In the genomic region with DNA sequence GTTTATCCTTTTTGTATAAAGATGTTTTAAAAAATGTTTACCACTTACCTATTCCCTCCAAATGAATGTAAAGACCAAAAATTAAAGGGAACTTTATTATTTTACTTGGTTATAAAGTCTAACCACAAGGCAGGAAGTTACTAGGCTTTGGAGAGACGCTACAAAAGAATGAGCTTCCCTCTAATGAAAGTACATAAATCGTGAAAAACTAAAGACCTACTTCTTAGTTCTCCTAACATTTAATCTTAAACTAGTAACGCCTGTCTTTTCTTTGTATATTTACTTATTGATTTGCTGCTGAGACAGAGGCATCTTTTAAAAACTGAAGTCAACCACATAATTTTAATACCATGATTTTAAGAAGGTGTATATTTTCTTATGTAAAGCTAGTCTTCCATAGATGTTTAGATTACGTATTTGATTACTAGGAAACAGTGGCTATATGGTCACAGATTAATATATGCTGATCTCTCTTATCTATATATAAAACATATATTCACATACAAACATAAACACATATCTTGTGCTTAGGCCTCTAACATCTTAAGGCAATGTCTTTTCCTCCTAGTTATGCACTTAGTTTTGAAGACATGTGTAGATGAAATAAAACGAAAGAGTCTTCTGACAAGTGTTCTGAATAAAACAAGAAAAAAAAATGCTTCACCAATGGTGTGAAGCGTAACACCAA, we compare ENCODE assay signal across 2 cellular contexts.
TF ChIP-seq lines count a peak whose summit lies in the region.

No MANE protein-coding gene starts in this region.

TF ChIP-seq in liver, 16 proteins besides CTCF, POLR2A, EP300 and RAD21 (continued from another document):
- TF ChIP-seq NR2F2 (IDR thresholded peaks at IDR 0.05) (no peak), HNF4G (IDR thresholded peaks at IDR 0.05) (no peak), FOXA2 (IDR thresholded peaks at IDR 0.05) (no peak), GABPA (IDR thresholded peaks at IDR 0.05 in 1 of 2, conservative IDR thresholded peaks at IDR 0.05 in 1 of 2) (no peak), TAF1 (conservative IDR thresholded peaks at IDR 0.05) (no peak), JUND (IDR thresholded peaks at IDR 0.05) (no peak), EGR1 (IDR thresholded peaks at IDR 0.05; ENCODE audit: low read depth in 2 of 2) (no peak)
- TF ChIP-seq, protein P1, sequence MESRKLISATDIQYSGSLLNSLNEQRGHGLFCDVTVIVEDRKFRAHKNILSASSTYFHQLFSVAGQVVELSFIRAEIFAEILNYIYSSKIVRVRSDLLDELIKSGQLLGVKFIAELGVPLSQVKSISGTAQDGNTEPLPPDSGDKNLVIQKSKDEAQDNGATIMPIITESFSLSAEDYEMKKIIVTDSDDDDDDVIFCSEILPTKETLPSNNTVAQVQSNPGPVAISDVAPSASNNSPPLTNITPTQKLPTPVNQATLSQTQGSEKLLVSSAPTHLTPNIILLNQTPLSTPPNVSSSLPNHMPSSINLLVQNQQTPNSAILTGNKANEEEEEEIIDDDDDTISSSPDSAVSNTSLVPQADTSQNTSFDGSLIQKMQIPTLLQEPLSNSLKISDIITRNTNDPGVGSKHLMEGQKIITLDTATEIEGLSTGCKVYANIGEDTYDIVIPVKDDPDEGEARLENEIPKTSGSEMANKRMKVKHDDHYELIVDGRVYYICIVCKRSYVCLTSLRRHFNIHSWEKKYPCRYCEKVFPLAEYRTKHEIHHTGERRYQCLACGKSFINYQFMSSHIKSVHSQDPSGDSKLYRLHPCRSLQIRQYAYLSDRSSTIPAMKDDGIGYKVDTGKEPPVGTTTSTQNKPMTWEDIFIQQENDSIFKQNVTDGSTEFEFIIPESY (IDR thresholded peaks at IDR 0.05) = no peak
- TF ChIP-seq, protein P2, sequence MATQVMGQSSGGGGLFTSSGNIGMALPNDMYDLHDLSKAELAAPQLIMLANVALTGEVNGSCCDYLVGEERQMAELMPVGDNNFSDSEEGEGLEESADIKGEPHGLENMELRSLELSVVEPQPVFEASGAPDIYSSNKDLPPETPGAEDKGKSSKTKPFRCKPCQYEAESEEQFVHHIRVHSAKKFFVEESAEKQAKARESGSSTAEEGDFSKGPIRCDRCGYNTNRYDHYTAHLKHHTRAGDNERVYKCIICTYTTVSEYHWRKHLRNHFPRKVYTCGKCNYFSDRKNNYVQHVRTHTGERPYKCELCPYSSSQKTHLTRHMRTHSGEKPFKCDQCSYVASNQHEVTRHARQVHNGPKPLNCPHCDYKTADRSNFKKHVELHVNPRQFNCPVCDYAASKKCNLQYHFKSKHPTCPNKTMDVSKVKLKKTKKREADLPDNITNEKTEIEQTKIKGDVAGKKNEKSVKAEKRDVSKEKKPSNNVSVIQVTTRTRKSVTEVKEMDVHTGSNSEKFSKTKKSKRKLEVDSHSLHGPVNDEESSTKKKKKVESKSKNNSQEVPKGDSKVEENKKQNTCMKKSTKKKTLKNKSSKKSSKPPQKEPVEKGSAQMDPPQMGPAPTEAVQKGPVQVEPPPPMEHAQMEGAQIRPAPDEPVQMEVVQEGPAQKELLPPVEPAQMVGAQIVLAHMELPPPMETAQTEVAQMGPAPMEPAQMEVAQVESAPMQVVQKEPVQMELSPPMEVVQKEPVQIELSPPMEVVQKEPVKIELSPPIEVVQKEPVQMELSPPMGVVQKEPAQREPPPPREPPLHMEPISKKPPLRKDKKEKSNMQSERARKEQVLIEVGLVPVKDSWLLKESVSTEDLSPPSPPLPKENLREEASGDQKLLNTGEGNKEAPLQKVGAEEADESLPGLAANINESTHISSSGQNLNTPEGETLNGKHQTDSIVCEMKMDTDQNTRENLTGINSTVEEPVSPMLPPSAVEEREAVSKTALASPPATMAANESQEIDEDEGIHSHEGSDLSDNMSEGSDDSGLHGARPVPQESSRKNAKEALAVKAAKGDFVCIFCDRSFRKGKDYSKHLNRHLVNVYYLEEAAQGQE (IDR thresholded peaks at IDR 0.05) = no peak
- TF ChIP-seq, protein P3, sequence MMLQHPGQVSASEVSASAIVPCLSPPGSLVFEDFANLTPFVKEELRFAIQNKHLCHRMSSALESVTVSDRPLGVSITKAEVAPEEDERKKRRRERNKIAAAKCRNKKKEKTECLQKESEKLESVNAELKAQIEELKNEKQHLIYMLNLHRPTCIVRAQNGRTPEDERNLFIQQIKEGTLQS (IDR thresholded peaks at IDR 0.05) = no peak

TF ChIP-seq in HepG2, 621 proteins besides CTCF, POLR2A, EP300 and RAD21 (continued from another document):
- TF ChIP-seq, protein P4, sequence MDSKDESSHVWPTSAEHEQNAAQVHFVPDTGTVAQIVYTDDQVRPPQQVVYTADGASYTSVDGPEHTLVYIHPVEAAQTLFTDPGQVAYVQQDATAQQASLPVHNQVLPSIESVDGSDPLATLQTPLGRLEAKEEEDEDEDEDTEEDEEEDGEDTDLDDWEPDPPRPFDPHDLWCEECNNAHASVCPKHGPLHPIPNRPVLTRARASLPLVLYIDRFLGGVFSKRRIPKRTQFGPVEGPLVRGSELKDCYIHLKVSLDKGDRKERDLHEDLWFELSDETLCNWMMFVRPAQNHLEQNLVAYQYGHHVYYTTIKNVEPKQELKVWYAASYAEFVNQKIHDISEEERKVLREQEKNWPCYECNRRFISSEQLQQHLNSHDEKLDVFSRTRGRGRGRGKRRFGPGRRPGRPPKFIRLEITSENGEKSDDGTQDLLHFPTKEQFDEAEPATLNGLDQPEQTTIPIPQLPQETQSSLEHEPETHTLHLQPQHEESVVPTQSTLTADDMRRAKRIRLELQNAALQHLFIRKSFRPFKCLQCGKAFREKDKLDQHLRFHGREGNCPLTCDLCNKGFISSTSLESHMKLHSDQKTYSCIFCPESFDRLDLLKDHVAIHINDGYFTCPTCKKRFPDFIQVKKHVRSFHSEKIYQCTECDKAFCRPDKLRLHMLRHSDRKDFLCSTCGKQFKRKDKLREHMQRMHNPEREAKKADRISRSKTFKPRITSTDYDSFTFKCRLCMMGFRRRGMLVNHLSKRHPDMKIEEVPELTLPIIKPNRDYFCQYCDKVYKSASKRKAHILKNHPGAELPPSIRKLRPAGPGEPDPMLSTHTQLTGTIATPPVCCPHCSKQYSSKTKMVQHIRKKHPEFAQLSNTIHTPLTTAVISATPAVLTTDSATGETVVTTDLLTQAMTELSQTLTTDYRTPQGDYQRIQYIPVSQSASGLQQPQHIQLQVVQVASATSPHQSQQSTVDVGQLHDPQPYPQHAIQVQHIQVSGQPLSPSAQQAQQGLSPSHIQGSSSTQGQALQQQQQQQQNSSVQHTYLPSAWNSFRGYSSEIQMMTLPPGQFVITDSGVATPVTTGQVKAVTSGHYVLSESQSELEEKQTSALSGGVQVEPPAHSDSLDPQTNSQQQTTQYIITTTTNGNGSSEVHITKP (CRISPR knock-in tag; IDR thresholded peaks at IDR 0.05; ENCODE audit: low read depth) = no peak
- TF ChIP-seq ZNF720 (CRISPR knock-in tag; IDR thresholded peaks at IDR 0.05) = no peak
- no peak for TF ChIP-seq JUND (CRISPR knock-in tag; IDR thresholded peaks at IDR 0.05)
- TF ChIP-seq, protein P5, sequence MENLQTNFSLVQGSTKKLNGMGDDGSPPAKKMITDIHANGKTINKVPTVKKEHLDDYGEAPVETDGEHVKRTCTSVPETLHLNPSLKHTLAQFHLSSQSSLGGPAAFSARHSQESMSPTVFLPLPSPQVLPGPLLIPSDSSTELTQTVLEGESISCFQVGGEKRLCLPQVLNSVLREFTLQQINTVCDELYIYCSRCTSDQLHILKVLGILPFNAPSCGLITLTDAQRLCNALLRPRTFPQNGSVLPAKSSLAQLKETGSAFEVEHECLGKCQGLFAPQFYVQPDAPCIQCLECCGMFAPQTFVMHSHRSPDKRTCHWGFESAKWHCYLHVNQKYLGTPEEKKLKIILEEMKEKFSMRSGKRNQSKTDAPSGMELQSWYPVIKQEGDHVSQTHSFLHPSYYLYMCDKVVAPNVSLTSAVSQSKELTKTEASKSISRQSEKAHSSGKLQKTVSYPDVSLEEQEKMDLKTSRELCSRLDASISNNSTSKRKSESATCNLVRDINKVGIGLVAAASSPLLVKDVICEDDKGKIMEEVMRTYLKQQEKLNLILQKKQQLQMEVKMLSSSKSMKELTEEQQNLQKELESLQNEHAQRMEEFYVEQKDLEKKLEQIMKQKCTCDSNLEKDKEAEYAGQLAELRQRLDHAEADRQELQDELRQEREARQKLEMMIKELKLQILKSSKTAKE (CRISPR knock-in tag; IDR thresholded peaks at IDR 0.05; ENCODE audit: borderline replicate concordance) = no peak
- TF ChIP-seq NR2F2 (IDR thresholded peaks at IDR 0.05; ENCODE audit: borderline replicate concordance, low read depth) = no peak
